8 cellular contexts compared by ENCODE assay signal in the genomic region with DNA sequence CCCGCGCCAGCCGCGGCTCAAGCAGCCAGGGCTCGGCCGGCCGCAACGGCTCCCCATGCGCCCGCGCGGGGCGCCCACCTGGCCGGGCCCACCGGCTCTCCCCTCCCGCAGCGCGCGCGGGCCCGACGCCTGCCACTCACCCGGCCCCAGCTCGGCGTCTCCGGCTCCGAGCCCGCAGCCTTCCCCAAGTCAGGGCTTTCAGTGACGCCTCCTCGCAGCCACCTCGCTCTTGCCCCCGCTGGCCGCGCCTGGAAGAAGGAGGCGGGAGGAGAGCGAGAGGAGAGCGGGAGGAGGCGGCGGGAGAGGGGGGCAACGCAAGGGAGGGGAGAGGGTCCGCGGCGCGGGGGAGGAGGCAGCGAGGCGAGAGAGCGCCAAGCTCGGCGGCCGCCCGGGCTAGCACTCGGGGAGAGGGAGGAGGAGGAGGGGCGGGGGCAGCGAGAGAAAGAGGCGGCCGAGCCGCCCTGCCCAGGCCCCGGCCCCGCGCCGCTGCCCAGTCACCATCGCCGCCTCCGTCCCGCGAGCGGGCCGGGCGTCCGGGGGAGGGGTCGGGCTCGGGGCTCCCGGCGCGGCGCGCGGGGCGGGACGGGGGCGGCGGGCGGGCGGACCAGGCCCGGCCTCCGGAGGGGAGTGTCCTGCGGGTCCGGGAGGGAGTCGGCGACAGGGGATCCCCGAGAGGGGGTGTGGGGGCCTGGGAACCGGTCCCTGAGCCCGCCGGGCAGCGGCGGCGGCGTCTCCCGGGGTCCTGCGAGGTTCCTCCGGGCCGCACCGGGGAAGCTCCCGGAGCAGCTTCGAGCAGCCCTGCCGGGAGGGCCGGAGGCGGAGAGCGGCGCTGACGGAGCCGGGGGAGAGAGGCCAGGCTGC. TPM values are rescaled to one million over a fixed set of nuclear protein-coding genes. Genes with fewer than 3 reads are reported as not detected.
DNase-seq lines count a peak whose midpoint lies in the region; ATAC-seq and TF ChIP-seq lines count a peak whose summit lies in the region.

A gene with protein sequence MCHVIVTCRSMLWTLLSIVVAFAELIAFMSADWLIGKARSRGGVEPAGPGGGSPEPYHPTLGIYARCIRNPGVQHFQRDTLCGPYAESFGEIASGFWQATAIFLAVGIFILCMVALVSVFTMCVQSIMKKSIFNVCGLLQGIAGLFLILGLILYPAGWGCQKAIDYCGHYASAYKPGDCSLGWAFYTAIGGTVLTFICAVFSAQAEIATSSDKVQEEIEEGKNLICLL (minus strand): TSS at position 414 of the 861 bp plus-strand sequence. CDS start 138,559 bp downstream, outside the sequence.

- no TSS peak for BruUV-seq in OCI-LY7 (replicated peaks; lab: Mats Ljungman, UMichigan)

- peaks cover 20% of the 10 kb centered on the region; the same call in 1 of the 2 replicates for H3K79me2 ChIP-seq in OCI-LY7 (ENCODE audit: insufficient read depth, low read depth, low read length)
- no peaks in the 10 kb centered on the region for H3K79me2 ChIP-seq in parathyroid adenoma

- H3K4me1 ChIP-seq in OCI-LY7 (ENCODE audit: insufficient read depth, low read length, poor library complexity, severe bottlenecking) = peaks cover 31% of the 10 kb centered on the region
- H3K4me1 ChIP-seq in ascending aorta = peaks cover 4 to 35% of the 10 kb centered on the region in 2 donors
- H3K4me1 ChIP-seq in left ventricle myocardium inferior = peaks cover 34% of the 10 kb centered on the region
- peaks cover 6% of the 10 kb centered on the region for H3K4me1 ChIP-seq in parathyroid adenoma

- H3K4me3 ChIP-seq in OCI-LY7 (ENCODE audit: low read depth, low read length, poor library complexity, severe bottlenecking) (peak within 1 kb of the TSS; percentile 77), ascending aorta (peak within 1 kb of the TSS; percentile 76 to 94), left ventricle myocardium inferior (peak within 1 kb of the TSS; percentile 87), parathyroid adenoma (ENCODE audit: low read depth, low read length) (peak within 1 kb of the TSS; percentile 68)

- TF ChIP-seq CTCF in C4-2B (conservative IDR thresholded peaks at IDR 0.05) = peak; percentile 33
- 0 out of 2 replicates have a peak, but pooled peaks have one; percentile 39 for TF ChIP-seq CTCF in OCI-LY7 (conservative IDR thresholded peaks at IDR 0.05; ENCODE audit: low read length)
- TF ChIP-seq CTCF in ascending aorta (IDR thresholded peaks at IDR 0.05) = no peak
- no peak for TF ChIP-seq CTCF in left ventricle myocardium inferior (IDR thresholded peaks at IDR 0.05; ENCODE audit: borderline replicate concordance)
- no peak for TF ChIP-seq CTCF in parathyroid adenoma (IDR thresholded peaks at IDR 0.05)

- H2AFZ ChIP-seq in OCI-LY7 (ENCODE audit: low read length) (peak within 1 kb of the TSS; percentile 66), parathyroid adenoma (peak within 1 kb of the TSS; percentile 97)

- H3K27me3 ChIP-seq in ascending aorta (no peaks in the 10 kb centered on the region), left ventricle myocardium inferior (ENCODE audit: low read depth) (no peaks in the 10 kb centered on the region), parathyroid adenoma (ENCODE audit: control insufficient read depth, insufficient read depth, low read length) (no peaks in the 10 kb centered on the region)

- CTCF ChIA-PET in OCI-LY7 (lab: Charles Lee; ENCODE audit: unreplicated experiment) = interaction anchor here (0.6 kb wide), 3 partner anchors 122 to 289 kb away, joined by 3 to 4 read pairs (median 3); no protein-coding TSS in a partner anchor

- POLR2A ChIA-PET in OCI-LY7 (lab: Charles Lee) = interaction anchor here (1.0 to 3.0 kb wide), 3 partner anchors 11 to 85 kb away, joined by 3 to 12 read pairs (median 4); no protein-coding TSS in a partner anchor

- intact Hi-C loops in OCI-LY7 (cut with micrococcal nuclease; ENCODE audit: unreplicated experiment) = loop anchor here (5.0 to 10.0 kb wide), 2 partner anchors 74 to 336 kb away; partner anchors contain the start of gene ARSB
- intact Hi-C loops in ascending aorta (cut with DNase I) = loop anchor here (1.0 to 10.0 kb wide), 8 partner anchors 10 to 354 kb away; partner anchors contain the start of genes AP3B1 and ARSB
- intact Hi-C loops in left ventricle myocardium inferior (cut with micrococcal nuclease) = loop anchor here (10.0 kb wide), 1 partner anchor 104 kb away; no protein-coding TSS in a partner anchor

- peak; percentile 75 for DNase-seq in OCI-LY7 (ENCODE audit: low spot score)
- DNase-seq in ascending aorta (ENCODE audit: low spot score in 2 of 2) = peak; percentile 39 to 86
- DNase-seq in left ventricle myocardium inferior = peak; percentile 84
- DNase-seq in AML-193 (lab: John Stamatoyannopoulos, UW) = no peak

- H3K9me2 ChIP-seq in OCI-LY7 (ENCODE audit: insufficient read depth, low read length) = no peaks in the 10 kb centered on the region

- H3K9ac ChIP-seq in parathyroid adenoma = peak within 1 kb of the TSS; percentile 79

- H3K36me3 ChIP-seq in OCI-LY7 (ENCODE audit: insufficient read depth, low read length) (peaks cover 14% of the 10 kb centered on the region), ascending aorta (no peaks in the 10 kb centered on the region), left ventricle myocardium inferior (no peaks in the 10 kb centered on the region), parathyroid adenoma (ENCODE audit: control insufficient read depth, insufficient read depth, low read length) (no peaks in the 10 kb centered on the region)

- ATAC-seq in GM19023 (IDR thresholded peaks at IDR 0.05; ENCODE audit: unreplicated experiment) (peak; percentile 65), HG03135 (IDR thresholded peaks at IDR 0.05; ENCODE audit: unreplicated experiment) (peak; percentile 45)

- peak within 1 kb of the TSS; percentile 99 for H3K4me2 ChIP-seq in OCI-LY7 (ENCODE audit: low read length)
- H3K4me2 ChIP-seq in parathyroid adenoma (ENCODE audit: low read length) = peak within 1 kb of the TSS; percentile 85

- no peaks in the 10 kb centered on the region for H3K9me3 ChIP-seq in OCI-LY7 (ENCODE audit: low read length)
- H3K9me3 ChIP-seq in ascending aorta = no peaks in the 10 kb centered on the region
- H3K9me3 ChIP-seq in left ventricle myocardium inferior (replicated peaks) = no peaks in the 10 kb centered on the region
- no peaks in the 10 kb centered on the region for H3K9me3 ChIP-seq in parathyroid adenoma (ENCODE audit: control insufficient read depth, low read length)

- H3K27ac ChIP-seq in C4-2B = peak within 1 kb of the TSS; percentile 67
- peak within 1 kb of the TSS; percentile 20 for H3K27ac ChIP-seq in OCI-LY7 (ENCODE audit: low read depth, low read length, poor library complexity, severe bottlenecking)
- peak within 1 kb of the TSS; percentile 98 to 99 for H3K27ac ChIP-seq in ascending aorta
- H3K27ac ChIP-seq in left ventricle myocardium inferior (replicated peaks) = peak within 1 kb of the TSS; percentile 93
- H3K27ac ChIP-seq in parathyroid adenoma = peak within 1 kb of the TSS; percentile 90

- H4K20me1 ChIP-seq in OCI-LY7 (ENCODE audit: insufficient read depth, low read length) = no peaks in the 10 kb centered on the region

RNA-seq across cellular contexts. Expression of the gene that starts here (rescaled TPM):
- 8.4 and 12.2 TPM in 2 replicates for total RNA-seq in OCI-LY7 (2014; rRNA removed; shearing (Covaris generic))
- 23.5 and 24.0 TPM in 2 replicates for total RNA-seq in OCI-LY7 (2022)
- total RNA-seq in ascending aorta = 9.7 TPM
- total RNA-seq in left ventricle myocardium inferior = 5.0 TPM

Comparison
In these comparisons a context has a peak if more than half of its experiments do, and no peak if none do; other contexts are left out.
1. H3K27ac ChIP-seq: peak in every context shown above with its lines; median percentile 98 in ascending aorta; 93 in left ventricle myocardium inferior; 90 in parathyroid adenoma; 67 in C4-2B; 20 in OCI-LY7.
2. CTCF ChIP-seq: peak in C4-2B (single experiment) and OCI-LY7 (single experiment); none in ascending aorta (0 of 3), left ventricle myocardium inferior (single experiment) and parathyroid adenoma (single experiment).
3. DNase-seq: peak in OCI-LY7 (single experiment), ascending aorta (2 of 2) and left ventricle myocardium inferior (single experiment); none in AML-193 (0 of 2).
4. Peak in every context shown above with its lines, with median percentiles within 50 percentile points of each other: H3K4me3 ChIP-seq.